Comparison of ENCODE assay signal across 8 cellular contexts in the genomic region with DNA sequence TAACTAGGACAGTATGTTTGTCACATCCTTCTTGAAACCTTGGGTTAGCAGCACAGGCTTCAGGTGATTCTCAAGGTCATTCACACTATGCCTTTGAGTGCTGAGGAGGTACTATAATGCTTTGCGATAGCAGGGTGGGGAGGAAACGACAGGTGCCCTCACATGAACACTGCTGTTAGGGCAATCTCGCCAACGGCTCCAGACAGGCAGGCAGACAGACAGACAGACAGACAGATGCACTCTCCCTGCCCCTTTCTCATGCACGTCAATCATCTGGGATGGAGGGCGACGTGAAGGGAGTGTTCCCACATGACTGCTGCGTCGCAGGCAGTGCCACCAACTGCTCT.
DNase-seq lines count a peak whose midpoint lies in the region; ATAC-seq and TF ChIP-seq lines count a peak whose summit lies in the region.

No MANE protein-coding gene starts in this region.

- in situ Hi-C loops in mammary epithelial cell (cut with MboI; ENCODE audit: low sequenced_read_pairs in 2 of 2) (loop anchor here in 1 of 2 donors (10.0 kb wide), 1 partner anchor 68 kb away; no protein-coding TSS in a partner anchor), gastrocnemius medialis (cut with MboI; ENCODE audit: low sequenced_read_pairs in 4 of 4) (loop anchor here in 3 of 4 donors (10.0 kb wide), 1 partner anchor 78 kb away; no protein-coding TSS in a partner anchor)

- DNase-seq in mammary epithelial cell (no peak), gastrocnemius medialis (peak in 1 of 2 donors; percentile 70), posterior vena cava (ENCODE audit: low spot score) (no peak), NCI-H345 treated with DMSO at 0.1 percent for 48 hours (lab: John Stamatoyannopoulos, UW; ENCODE audit: unreplicated experiment) (no peak), GF-D8 (lab: John Stamatoyannopoulos, UW) (no peak), cerebellum (ENCODE audit: low spot score) (no peak)

- CTCF ChIA-PET in mammary epithelial cell (lab: Charles Lee; ENCODE audit: low non-redundant PET), result no interaction called here

- peaks cover 61% of the 10 kb centered on the region for H3K79me2 ChIP-seq in mammary epithelial cell (ENCODE audit: insufficient read depth, low read length)

- 95% methylated on average over 9 of the region's 9 CpGs for WGBS in mammary epithelial cell (ENCODE audit: low coverage, missing lambda C conversion rate)

- intact Hi-C loops in mammary epithelial cell (cut with micrococcal nuclease), result loop anchor here (5.0 kb wide), 2 partner anchors 65 to 70 kb away; no protein-coding TSS in a partner anchor
- intact Hi-C loops in gastrocnemius medialis (cut with DNase I; ENCODE audit: low total_unique reads), result no loop called here
- intact Hi-C loops in posterior vena cava (cut with DNase I), result no loop called here

- TF ChIP-seq POLR2A in gastrocnemius medialis (IDR thresholded peaks at IDR 0.05), result no peak

- no peak overlapping the region for H3K9ac ChIP-seq in mammary epithelial cell (ENCODE audit: insufficient read depth, low read length)

- H3K27ac ChIP-seq in mammary epithelial cell (ENCODE audit: insufficient read depth, low read depth, low read length) (peak overlapping the region; percentile 36), gastrocnemius medialis (peak overlapping the region; percentile 68 to 87 (median 80))

- dilution Hi-C loops in mammary epithelial cell (cut with HindIII; ENCODE audit: low sequenced_read_pairs), result no loop called here

- H3K9me3 ChIP-seq in mammary epithelial cell (replicated peaks; ENCODE audit: insufficient read depth, low read length) (no peaks in the 10 kb centered on the region), gastrocnemius medialis (no peaks in the 10 kb centered on the region)

- TF ChIP-seq CTCF in mammary epithelial cell (conservative IDR thresholded peaks at IDR 0.05 in 1 of 2, IDR thresholded peaks at IDR 0.05 in 1 of 2; ENCODE audit: extremely low read depth in 1 of 2, insufficient read depth in 1 of 2, low read depth in 1 of 2, low read length in 2 of 2) (no peak), gastrocnemius medialis (IDR thresholded peaks at IDR 0.05 in 4 of 5, conservative IDR thresholded peaks at IDR 0.05 in 1 of 5) (no peak)

- no TSS peak for BruUV-seq in mammary epithelial cell (replicated peaks; lab: Mats Ljungman, UMichigan)

- no peak overlapping the region for H2AFZ ChIP-seq in mammary epithelial cell (ENCODE audit: low read depth, low read length)

- peak; percentile 18 for ATAC-seq in GM19452 (IDR thresholded peaks at IDR 0.05; ENCODE audit: unreplicated experiment)
- ATAC-seq in HG03432 (IDR thresholded peaks at IDR 0.05; ENCODE audit: unreplicated experiment), result peak; percentile 27
- ATAC-seq in gastrocnemius medialis, result peak in 1 of 2 donors; percentile 39

- H3K36me3 ChIP-seq in mammary epithelial cell (ENCODE audit: insufficient read depth, low read length) (no peaks in the 10 kb centered on the region), gastrocnemius medialis (no peaks in the 10 kb centered on the region)

- H3K27me3 ChIP-seq in mammary epithelial cell (ENCODE audit: insufficient read depth, low read length), result no peaks in the 10 kb centered on the region
- no peaks in the 10 kb centered on the region for H3K27me3 ChIP-seq in gastrocnemius medialis

- H3K4me2 ChIP-seq in mammary epithelial cell (ENCODE audit: insufficient read depth, low read depth, low read length), result no peak overlapping the region

- H3K4me3 ChIP-seq in mammary epithelial cell (replicated peaks in 1 of 3; ENCODE audit: insufficient read depth in 1 of 3, low read depth in 2 of 3, low read length in 3 of 3) (no peak overlapping the region), gastrocnemius medialis (no peak overlapping the region)

- H3K4me1 ChIP-seq in mammary epithelial cell (ENCODE audit: insufficient read depth, low read length) (peaks cover 44% of the 10 kb centered on the region), gastrocnemius medialis (peaks cover 73 to 82% of the 10 kb centered on the region in 2 donors)

- no peaks in the 10 kb centered on the region for H4K20me1 ChIP-seq in mammary epithelial cell (ENCODE audit: insufficient read depth, low read length)
